ENCODE assay signal across 25 cellular contexts in the genomic region with DNA sequence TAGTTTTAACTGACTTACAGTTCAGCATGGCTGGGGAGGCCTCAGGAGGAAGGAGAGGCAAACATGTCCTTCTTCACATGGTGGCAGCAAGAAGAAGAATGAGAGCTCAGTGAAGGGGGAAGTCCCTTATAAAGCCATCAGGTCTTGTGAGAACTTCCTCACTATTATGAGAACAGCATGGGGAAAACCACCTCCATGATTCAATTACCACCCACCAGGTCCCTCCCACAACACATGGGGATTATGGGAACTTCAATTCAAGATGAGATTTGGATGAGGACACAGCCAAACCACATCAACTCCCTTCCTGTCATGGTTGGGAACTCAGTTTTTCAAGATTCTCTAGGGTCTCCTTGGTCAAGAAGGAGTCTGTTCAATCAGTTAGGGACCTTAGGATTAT.
"Had no signal": no experiment of that assay in that cellular context is flagged by ENCODE, and none has a peak within 500 bp of the region (broad histone marks: within the 10 kb centered on the region; RNA-seq: fewer than 3 reads in every experiment).

No MANE protein-coding gene starts in this region.

- H3K4me3 ChIP-seq: neural progenitor cell, ovary, psoas muscle, right lobe of liver, sigmoid colon, stomach, thoracic aorta, thyroid gland, tibial nerve, upper lobe of left lung, vagina had no signal

- FAIRE-seq: urothelium cell line had no signal

- H3K79me2 ChIP-seq: parathyroid adenoma had no signal

- H3K27me3 ChIP-seq: neural progenitor cell, ovary, right lobe of liver, sigmoid colon, stomach, thyroid gland, tibial nerve, upper lobe of left lung, vagina had no signal

- H2AFZ ChIP-seq: neural progenitor cell, parathyroid adenoma had no signal

- H3K27ac ChIP-seq: neural progenitor cell, ovary, parathyroid adenoma, psoas muscle, right lobe of liver, sigmoid colon, stomach, thoracic aorta, thyroid gland, tibial nerve, upper lobe of left lung, vagina had no signal

- H3K9me3 ChIP-seq: ovary, psoas muscle, right lobe of liver, sigmoid colon, thoracic aorta, thyroid gland, tibial nerve, upper lobe of left lung, vagina had no signal

- DNase-seq: occipital lobe; ovary; posterior cingulate gyrus; psoas muscle; right cardiac atrium; right lobe of liver; sigmoid colon; small intestine; stimulated activated CD4-positive, alpha-beta T cell treated with anti-CD3 and anti-CD28 coated beads, Interleukin-15, amount 100 ng/mL, for 24 hours; stimulated activated CD4-positive, alpha-beta T cell treated with anti-CD3 and anti-CD28 coated beads, Interleukin-2, amount 100 ng/mL, for 24 hours; stimulated activated CD4-positive, alpha-beta T cell treated with anti-CD3 and anti-CD28 coated beads, Interleukin-2, amount 100 ng/mL, for 48 hours; stimulated activated CD4-positive, alpha-beta T cell treated with anti-CD3 and anti-CD28 coated beads, Interleukin-4, amount 100 ng/mL, for 24 hours; stimulated activated naive B cell treated with anti-CD40 and anti-IgM and Interleukin-4, amounts not matched to agents 10 μg/mL and 1 μg/mL and 100 μg/mL, for 72 hours; stimulated activated naive CD4-positive, alpha-beta T cell treated with Interleukin-2 at 50 U/mL for 16 hours; stomach; thyroid gland; trophoblast cell; upper lobe of left lung had no signal

- H3K4me2 ChIP-seq: neural progenitor cell had no signal

- H3K36me3 ChIP-seq: neural progenitor cell, ovary, right lobe of liver, sigmoid colon, stomach, thoracic aorta, thyroid gland, tibial nerve, upper lobe of left lung, vagina had no signal

- H3K9ac ChIP-seq: neural progenitor cell, parathyroid adenoma had no signal

- H3K4me1 ChIP-seq: neural progenitor cell, parathyroid adenoma, psoas muscle, sigmoid colon, stomach, thyroid gland, tibial nerve, upper lobe of left lung, vagina had no signal

- ATAC-seq: psoas muscle; right cardiac atrium; right lobe of liver; stimulated activated effector memory CD8-positive, alpha-beta T cell treated with anti-CD3 and anti-CD28 coated beads, Interleukin-12 subunit alpha, Interleukin-12 subunit beta, amount 100 ng/mL, for 72 hours had no signal
